ENCODE assay signal across 11 cellular contexts in genomic region chr22:41417622-41418390, GRCh38. TPM values are rescaled to one million over a fixed set of nuclear protein-coding genes. Genes with fewer than 3 reads are reported as not detected.
DNase-seq lines count a peak whose midpoint lies in the region; ATAC-seq and TF ChIP-seq lines count a peak whose summit lies in the region.
"Had no signal": no experiment of that assay in that cellular context is flagged by ENCODE, and none has a peak within 500 bp of the region (broad histone marks: within the 10 kb centered on the region; RNA-seq: fewer than 3 reads in every experiment).

No MANE protein-coding gene starts in this region.

- ATAC-seq in HG02870 (IDR thresholded peaks at IDR 0.05; ENCODE audit: unreplicated experiment): no peak

- DNase-seq in A172 (ENCODE audit: low spot score) (peak; percentile 8), amygdala (lab: John Stamatoyannopoulos, UW) (peak; percentile 49 to 99 (median 95)), cardiac septum (ENCODE audit: low spot score) (peak; percentile 94), osteocyte (ENCODE audit: extremely low spot score, unreplicated experiment) (peak; percentile 88), NCI-H128 (lab: John Stamatoyannopoulos, UW; ENCODE audit: unreplicated experiment) (no peak), GM03348 (ENCODE audit: low spot score) (no peak)
- DNase-seq in activated CD4-positive, alpha-beta T cell treated with anti-CD3 and anti-CD28 coated beads, Interleukin-2, amount 50 U/mL, for 1 hour: no peak
- DNase-seq: activated CD4-positive, alpha-beta T cell treated with anti-CD3 and anti-CD28 coated beads for 48 hours; KG1 had no signal

- intact Hi-C loops in cardiac septum (cut with DNase I): loop anchor here (2.0 kb wide), 1 partner anchor 27 kb away; no protein-coding TSS in a partner anchor

- no peak for TF ChIP-seq CTCF in osteocyte (IDR thresholded peaks at IDR 0.05)

- H3K4me3 Mint-ChIP-seq in osteocyte (ENCODE audit: unreplicated experiment): no peak overlapping the region
- H3K4me3 Mint-ChIP-seq: nephron had no signal

- H3K36me3 Mint-ChIP-seq in osteocyte (ENCODE audit: unreplicated experiment): no peaks in the 10 kb centered on the region

- H3K9me3 Mint-ChIP-seq in osteocyte (ENCODE audit: unreplicated experiment): no peaks in the 10 kb centered on the region
- H3K9me3 Mint-ChIP-seq: nephron had no signal

- H3K4me1 Mint-ChIP-seq in osteocyte (ENCODE audit: unreplicated experiment): peaks cover 32% of the 10 kb centered on the region

- H3K27me3 Mint-ChIP-seq in osteocyte (ENCODE audit: unreplicated experiment): no peaks in the 10 kb centered on the region

- H3K27ac Mint-ChIP-seq in osteocyte (ENCODE audit: unreplicated experiment): peak overlapping the region; percentile 46
- H3K27ac Mint-ChIP-seq: nephron had no signal

RNA-seq across cellular contexts. Expression of gene TOB2, which starts 28.8 kb away (rescaled TPM):
- total RNA-seq in A172 (2014; rRNA removed; shearing (Covaris generic)): 6.2 and 7.2 TPM in 2 replicates
- 26.9 TPM for total RNA-seq in cardiac septum
- 44.5 and 45.9 TPM in 2 replicates for total RNA-seq in osteocyte

RNA-seq across cellular contexts. Expression of gene TEF, which starts 36.1 kb away (rescaled TPM):
- 4.4 and 5.9 TPM in 2 replicates for total RNA-seq in A172 (2014; rRNA removed; shearing (Covaris generic))
- total RNA-seq in cardiac septum: 14.0 TPM
- total RNA-seq in osteocyte: 5.7 and 6.8 TPM in 2 replicates

RNA-seq across cellular contexts. Expression of gene PHF5A, which starts 50.7 kb away (rescaled TPM):
- 63.7 and 71.3 TPM in 2 replicates for total RNA-seq in A172 (2014; rRNA removed; shearing (Covaris generic))
- total RNA-seq in cardiac septum (22.0 TPM), osteocyte (29.0 and 30.9 TPM in 2 replicates)

RNA-seq across cellular contexts. Expression of gene ACO2, which starts 51.1 kb away (rescaled TPM):
- 34.3 and 41.2 TPM in 2 replicates for total RNA-seq in A172 (2014; rRNA removed; shearing (Covaris generic))
- total RNA-seq in cardiac septum (662 TPM), osteocyte (71.8 and 77.3 TPM in 2 replicates)

Comparison
In these comparisons a context has a peak if more than half of its experiments do, and no peak if none do; other contexts are left out.
1. DNase-seq: peak in A172 (single experiment), amygdala (56 of 56), cardiac septum (single experiment) and osteocyte (single experiment); none in NCI-H128 (single experiment), GM03348 (single experiment) and activated CD4-positive, alpha-beta T cell treated with anti-CD3 and anti-CD28 coated beads, Interleukin-2, amount 50 U/mL, for 1 hour (single experiment).